In the genomic region with DNA sequence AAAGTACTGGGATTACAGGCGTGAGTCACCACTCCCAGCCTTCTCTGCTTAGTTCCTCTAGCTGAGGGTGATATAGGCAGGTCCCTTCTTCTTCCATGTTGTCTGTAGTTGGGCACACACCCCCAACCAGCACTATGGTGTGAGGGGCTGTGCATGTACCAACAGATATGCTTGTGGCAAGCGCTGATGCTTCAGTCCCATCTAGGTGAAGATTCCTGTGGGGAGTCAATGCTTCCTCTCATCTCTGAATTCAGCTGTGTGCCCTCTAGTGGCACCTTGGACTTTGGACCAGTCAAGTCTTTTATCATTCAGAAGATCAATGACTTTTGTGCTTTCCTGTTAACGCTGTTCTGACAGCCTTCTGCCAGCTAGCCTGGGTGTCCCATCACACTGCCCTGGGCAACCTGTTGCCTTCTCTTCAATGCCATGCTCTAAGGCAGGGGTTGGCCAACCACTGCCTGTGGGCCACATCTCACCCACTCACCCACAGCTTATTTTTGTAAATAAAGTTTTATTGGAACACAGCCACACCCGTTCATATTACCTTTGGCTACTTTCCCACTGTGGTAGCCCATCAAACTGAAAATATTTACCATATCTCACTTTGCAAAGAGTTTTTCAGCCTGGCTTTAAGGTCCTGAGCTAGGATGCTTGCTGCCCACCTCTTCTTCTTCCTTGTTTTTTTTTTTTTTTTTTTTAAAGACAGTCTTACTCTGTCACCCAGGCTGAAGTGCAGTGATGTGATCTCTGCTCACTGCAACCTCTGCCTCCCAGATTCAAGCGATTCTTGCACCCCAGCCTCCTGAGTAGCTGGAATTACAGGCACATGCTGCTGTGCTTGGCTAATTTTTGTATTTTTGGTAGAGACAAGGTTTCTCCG, we compare ENCODE assay signal across 1 cellular context.
TF ChIP-seq lines count a peak whose summit lies in the region.

No MANE protein-coding gene starts in this region.

TF ChIP-seq in HepG2, 621 proteins besides CTCF, POLR2A, EP300 and RAD21 (continued from another document and continues in another):
- TF ChIP-seq, protein P1, sequence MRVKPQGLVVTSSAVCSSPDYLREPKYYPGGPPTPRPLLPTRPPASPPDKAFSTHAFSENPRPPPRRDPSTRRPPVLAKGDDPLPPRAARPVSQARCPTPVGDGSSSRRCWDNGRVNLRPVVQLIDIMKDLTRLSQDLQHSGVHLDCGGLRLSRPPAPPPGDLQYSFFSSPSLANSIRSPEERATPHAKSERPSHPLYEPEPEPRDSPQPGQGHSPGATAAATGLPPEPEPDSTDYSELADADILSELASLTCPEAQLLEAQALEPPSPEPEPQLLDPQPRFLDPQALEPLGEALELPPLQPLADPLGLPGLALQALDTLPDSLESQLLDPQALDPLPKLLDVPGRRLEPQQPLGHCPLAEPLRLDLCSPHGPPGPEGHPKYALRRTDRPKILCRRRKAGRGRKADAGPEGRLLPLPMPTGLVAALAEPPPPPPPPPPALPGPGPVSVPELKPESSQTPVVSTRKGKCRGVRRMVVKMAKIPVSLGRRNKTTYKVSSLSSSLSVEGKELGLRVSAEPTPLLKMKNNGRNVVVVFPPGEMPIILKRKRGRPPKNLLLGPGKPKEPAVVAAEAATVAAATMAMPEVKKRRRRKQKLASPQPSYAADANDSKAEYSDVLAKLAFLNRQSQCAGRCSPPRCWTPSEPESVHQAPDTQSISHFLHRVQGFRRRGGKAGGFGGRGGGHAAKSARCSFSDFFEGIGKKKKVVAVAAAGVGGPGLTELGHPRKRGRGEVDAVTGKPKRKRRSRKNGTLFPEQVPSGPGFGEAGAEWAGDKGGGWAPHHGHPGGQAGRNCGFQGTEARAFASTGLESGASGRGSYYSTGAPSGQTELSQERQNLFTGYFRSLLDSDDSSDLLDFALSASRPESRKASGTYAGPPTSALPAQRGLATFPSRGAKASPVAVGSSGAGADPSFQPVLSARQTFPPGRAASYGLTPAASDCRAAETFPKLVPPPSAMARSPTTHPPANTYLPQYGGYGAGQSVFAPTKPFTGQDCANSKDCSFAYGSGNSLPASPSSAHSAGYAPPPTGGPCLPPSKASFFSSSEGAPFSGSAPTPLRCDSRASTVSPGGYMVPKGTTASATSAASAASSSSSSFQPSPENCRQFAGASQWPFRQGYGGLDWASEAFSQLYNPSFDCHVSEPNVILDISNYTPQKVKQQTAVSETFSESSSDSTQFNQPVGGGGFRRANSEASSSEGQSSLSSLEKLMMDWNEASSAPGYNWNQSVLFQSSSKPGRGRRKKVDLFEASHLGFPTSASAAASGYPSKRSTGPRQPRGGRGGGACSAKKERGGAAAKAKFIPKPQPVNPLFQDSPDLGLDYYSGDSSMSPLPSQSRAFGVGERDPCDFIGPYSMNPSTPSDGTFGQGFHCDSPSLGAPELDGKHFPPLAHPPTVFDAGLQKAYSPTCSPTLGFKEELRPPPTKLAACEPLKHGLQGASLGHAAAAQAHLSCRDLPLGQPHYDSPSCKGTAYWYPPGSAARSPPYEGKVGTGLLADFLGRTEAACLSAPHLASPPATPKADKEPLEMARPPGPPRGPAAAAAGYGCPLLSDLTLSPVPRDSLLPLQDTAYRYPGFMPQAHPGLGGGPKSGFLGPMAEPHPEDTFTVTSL (CRISPR knock-in tag; IDR thresholded peaks at IDR 0.05; ENCODE audit: borderline replicate concordance) = peak; percentile 55; the same call in 1 of the 2 replicates
- TF ChIP-seq RARA (CRISPR knock-in tag; IDR thresholded peaks at IDR 0.05) (peak; percentile 72), MXI1 (IDR thresholded peaks at IDR 0.05; ENCODE audit: borderline replicate concordance, low read depth, low read length) (peak; percentile 42; the same call in 1 of the 3 replicates), NAIF1 (CRISPR knock-in tag; IDR thresholded peaks at IDR 0.05; ENCODE audit: borderline replicate concordance) (no peak), ELF3 (CRISPR knock-in tag; IDR thresholded peaks at IDR 0.05) (peak; percentile 77), ZMYM3 (CRISPR knock-in tag; IDR thresholded peaks at IDR 0.05) (peak; percentile 54), ETV5 (CRISPR knock-in tag; IDR thresholded peaks at IDR 0.05; ENCODE audit: borderline replicate concordance) (peak; percentile 62; the same call in 1 of the 2 replicates), PPARG (CRISPR knock-in tag; conservative IDR thresholded peaks at IDR 0.05) (0 out of 2 replicates have a peak, but pooled peaks have one; percentile 45), ZNF788 (CRISPR knock-in tag; IDR thresholded peaks at IDR 0.05; ENCODE audit: borderline replicate concordance) (peak; percentile 32; the same call in 1 of the 2 replicates), MED1 (CRISPR knock-in tag; IDR thresholded peaks at IDR 0.05) (peak; percentile 44; the same call in 1 of the 2 replicates), TSC22D2 (CRISPR knock-in tag; IDR thresholded peaks at IDR 0.05; ENCODE audit: borderline replicate concordance) (no peak), SMAD9 (CRISPR knock-in tag; IDR thresholded peaks at IDR 0.05) (no peak), NR2F6 (IDR thresholded peaks at IDR 0.05) (0 out of 2 replicates have a peak, but pooled peaks have one; percentile 39), NR2F6 (CRISPR knock-in tag; IDR thresholded peaks at IDR 0.05) (peak; percentile 63; the same call in 1 of the 2 replicates), ZNF556 (CRISPR knock-in tag; IDR thresholded peaks at IDR 0.05; ENCODE audit: borderline replicate concordance) (0 out of 2 replicates have a peak, but pooled peaks have one; percentile 37), SIN3B (IDR thresholded peaks at IDR 0.05; ENCODE audit: low read length) (no peak), POGZ (CRISPR knock-in tag; IDR thresholded peaks at IDR 0.05) (peak; percentile 62; the same call in 1 of the 2 replicates), HOXA3 (CRISPR knock-in tag; IDR thresholded peaks at IDR 0.05) (no peak), SALL1 (CRISPR knock-in tag; IDR thresholded peaks at IDR 0.05) (peak; percentile 71), HMG20B (CRISPR knock-in tag; conservative IDR thresholded peaks at IDR 0.05) (no peak), ZNF614 (CRISPR knock-in tag; IDR thresholded peaks at IDR 0.05; ENCODE audit: borderline replicate concordance) (peak; percentile 12; the same call in 1 of the 2 replicates), HMG20A (CRISPR knock-in tag; IDR thresholded peaks at IDR 0.05; ENCODE audit: borderline replicate concordance) (peak; percentile 75; the same call in 1 of the 2 replicates), PHF21A (CRISPR knock-in tag; IDR thresholded peaks at IDR 0.05) (0 out of 2 replicates have a peak, but pooled peaks have one; percentile 44), YEATS2 (CRISPR knock-in tag; IDR thresholded peaks at IDR 0.05; ENCODE audit: borderline replicate concordance) (no peak), ZBTB8A (CRISPR knock-in tag; IDR thresholded peaks at IDR 0.05; ENCODE audit: borderline replicate concordance, low read depth) (no peak), NONO (IDR thresholded peaks at IDR 0.05) (no peak), NONO (CRISPR knock-in tag; conservative IDR thresholded peaks at IDR 0.05) (no peak), HDAC1 (CRISPR knock-in tag; IDR thresholded peaks at IDR 0.05) (peak; percentile 67), ASH2L (IDR thresholded peaks at IDR 0.05; ENCODE audit: insufficient read length, low read depth, low read length) (peak; percentile 37)
- TF ChIP-seq, protein P2, sequence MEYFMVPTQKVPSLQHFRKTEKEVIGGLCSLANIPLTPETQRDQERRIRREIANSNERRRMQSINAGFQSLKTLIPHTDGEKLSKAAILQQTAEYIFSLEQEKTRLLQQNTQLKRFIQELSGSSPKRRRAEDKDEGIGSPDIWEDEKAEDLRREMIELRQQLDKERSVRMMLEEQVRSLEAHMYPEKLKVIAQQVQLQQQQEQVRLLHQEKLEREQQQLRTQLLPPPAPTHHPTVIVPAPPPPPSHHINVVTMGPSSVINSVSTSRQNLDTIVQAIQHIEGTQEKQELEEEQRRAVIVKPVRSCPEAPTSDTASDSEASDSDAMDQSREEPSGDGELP (IDR thresholded peaks at IDR 0.05; ENCODE audit: borderline replicate concordance, low read depth) = peak; percentile 37; the same call in 1 of the 2 replicates
- TF ChIP-seq, protein P3, sequence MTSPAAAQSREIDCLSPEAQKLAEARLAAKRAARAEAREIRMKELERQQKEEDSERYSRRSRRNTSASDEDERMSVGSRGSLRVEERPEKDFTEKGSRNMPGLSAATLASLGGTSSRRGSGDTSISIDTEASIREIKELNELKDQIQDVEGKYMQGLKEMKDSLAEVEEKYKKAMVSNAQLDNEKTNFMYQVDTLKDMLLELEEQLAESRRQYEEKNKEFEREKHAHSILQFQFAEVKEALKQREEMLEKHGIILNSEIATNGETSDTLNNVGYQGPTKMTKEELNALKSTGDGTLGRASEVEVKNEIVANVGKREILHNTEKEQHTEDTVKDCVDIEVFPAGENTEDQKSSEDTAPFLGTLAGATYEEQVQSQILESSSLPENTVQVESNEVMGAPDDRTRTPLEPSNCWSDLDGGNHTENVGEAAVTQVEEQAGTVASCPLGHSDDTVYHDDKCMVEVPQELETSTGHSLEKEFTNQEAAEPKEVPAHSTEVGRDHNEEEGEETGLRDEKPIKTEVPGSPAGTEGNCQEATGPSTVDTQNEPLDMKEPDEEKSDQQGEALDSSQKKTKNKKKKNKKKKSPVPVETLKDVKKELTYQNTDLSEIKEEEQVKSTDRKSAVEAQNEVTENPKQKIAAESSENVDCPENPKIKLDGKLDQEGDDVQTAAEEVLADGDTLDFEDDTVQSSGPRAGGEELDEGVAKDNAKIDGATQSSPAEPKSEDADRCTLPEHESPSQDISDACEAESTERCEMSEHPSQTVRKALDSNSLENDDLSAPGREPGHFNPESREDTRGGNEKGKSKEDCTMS (CRISPR knock-in tag; conservative IDR thresholded peaks at IDR 0.05) = no peak
- TF ChIP-seq, protein P4, sequence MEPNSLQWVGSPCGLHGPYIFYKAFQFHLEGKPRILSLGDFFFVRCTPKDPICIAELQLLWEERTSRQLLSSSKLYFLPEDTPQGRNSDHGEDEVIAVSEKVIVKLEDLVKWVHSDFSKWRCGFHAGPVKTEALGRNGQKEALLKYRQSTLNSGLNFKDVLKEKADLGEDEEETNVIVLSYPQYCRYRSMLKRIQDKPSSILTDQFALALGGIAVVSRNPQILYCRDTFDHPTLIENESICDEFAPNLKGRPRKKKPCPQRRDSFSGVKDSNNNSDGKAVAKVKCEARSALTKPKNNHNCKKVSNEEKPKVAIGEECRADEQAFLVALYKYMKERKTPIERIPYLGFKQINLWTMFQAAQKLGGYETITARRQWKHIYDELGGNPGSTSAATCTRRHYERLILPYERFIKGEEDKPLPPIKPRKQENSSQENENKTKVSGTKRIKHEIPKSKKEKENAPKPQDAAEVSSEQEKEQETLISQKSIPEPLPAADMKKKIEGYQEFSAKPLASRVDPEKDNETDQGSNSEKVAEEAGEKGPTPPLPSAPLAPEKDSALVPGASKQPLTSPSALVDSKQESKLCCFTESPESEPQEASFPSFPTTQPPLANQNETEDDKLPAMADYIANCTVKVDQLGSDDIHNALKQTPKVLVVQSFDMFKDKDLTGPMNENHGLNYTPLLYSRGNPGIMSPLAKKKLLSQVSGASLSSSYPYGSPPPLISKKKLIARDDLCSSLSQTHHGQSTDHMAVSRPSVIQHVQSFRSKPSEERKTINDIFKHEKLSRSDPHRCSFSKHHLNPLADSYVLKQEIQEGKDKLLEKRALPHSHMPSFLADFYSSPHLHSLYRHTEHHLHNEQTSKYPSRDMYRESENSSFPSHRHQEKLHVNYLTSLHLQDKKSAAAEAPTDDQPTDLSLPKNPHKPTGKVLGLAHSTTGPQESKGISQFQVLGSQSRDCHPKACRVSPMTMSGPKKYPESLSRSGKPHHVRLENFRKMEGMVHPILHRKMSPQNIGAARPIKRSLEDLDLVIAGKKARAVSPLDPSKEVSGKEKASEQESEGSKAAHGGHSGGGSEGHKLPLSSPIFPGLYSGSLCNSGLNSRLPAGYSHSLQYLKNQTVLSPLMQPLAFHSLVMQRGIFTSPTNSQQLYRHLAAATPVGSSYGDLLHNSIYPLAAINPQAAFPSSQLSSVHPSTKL (CRISPR knock-in tag; IDR thresholded peaks at IDR 0.05) = peak; percentile 86
- TF ChIP-seq, protein P5, sequence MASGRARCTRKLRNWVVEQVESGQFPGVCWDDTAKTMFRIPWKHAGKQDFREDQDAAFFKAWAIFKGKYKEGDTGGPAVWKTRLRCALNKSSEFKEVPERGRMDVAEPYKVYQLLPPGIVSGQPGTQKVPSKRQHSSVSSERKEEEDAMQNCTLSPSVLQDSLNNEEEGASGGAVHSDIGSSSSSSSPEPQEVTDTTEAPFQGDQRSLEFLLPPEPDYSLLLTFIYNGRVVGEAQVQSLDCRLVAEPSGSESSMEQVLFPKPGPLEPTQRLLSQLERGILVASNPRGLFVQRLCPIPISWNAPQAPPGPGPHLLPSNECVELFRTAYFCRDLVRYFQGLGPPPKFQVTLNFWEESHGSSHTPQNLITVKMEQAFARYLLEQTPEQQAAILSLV (CRISPR knock-in tag; IDR thresholded peaks at IDR 0.05; ENCODE audit: borderline replicate concordance) = 0 out of 2 replicates have a peak, but pooled peaks have one; percentile 38
